Comparison of ENCODE assay signal across 8 cellular contexts in the genomic region with DNA sequence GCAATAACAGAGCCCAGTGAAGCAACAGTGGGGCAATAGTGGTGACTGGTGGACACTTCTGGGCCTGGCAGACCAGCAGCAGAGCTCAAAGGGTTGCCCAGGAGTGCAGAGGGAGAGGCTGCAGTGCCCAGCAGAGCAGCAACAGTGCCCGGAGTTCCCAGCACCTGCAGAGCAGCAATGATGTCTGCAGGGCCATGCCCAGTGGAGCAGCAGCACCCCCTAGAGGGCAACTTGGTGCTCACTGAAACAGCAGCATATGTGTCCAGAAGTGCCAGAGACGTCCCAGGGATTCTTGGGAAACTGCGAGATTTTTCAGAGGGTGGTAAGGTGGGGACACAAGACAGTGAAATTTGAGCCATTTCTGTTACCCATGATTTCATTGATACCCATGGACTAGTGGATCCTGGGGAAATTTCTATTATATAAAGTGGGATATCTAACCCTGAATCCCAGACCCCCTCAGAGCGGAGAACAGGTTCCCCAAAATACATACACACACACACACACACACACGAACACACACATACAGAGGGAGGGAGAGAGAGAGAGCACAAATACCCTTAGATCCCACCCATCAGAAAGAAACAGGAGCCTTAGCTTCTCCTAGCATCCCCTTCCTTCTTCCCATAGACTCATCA.
DNase-seq lines count a peak whose midpoint lies in the region; ATAC-seq and TF ChIP-seq lines count a peak whose summit lies in the region.

No MANE protein-coding gene starts in this region.

- no peaks in the 10 kb centered on the region for H3K36me3 Mint-ChIP-seq in CD8-positive, alpha-beta T cell
- no peaks in the 10 kb centered on the region for H3K36me3 Mint-ChIP-seq in activated CD8-positive, alpha-beta memory T cell treated with anti-CD3 and anti-CD28 coated beads, Interleukin-2, amount 10 ng/mL, durations not matched to agents 7 days and 5 days

- H3K27ac ChIP-seq in CD8-positive, alpha-beta T cell (ENCODE audit: low read depth, low read length) = no peak overlapping the region
- H3K27ac ChIP-seq in HCT116 (ENCODE audit: low read depth, low read length) (no peak overlapping the region), uterus (no peak overlapping the region)

- TF ChIP-seq CTCF in CD8-positive, alpha-beta T cell (IDR thresholded peaks at IDR 0.05) = no peak
- TF ChIP-seq CTCF in HCT116 (IDR thresholded peaks at IDR 0.05 in 2 of 3, conservative IDR thresholded peaks at IDR 0.05 in 1 of 3; ENCODE audit: borderline replicate concordance in 1 of 3, insufficient read depth in 1 of 3, low read depth in 2 of 3, low read length in 2 of 3) (peak; percentile 76 to 98 (median 94)), fibroblast of pulmonary artery (IDR thresholded peaks at IDR 0.05; ENCODE audit: low read length, missing control alignments) (peak; percentile 61), uterus (IDR thresholded peaks at IDR 0.05) (peak; percentile 42 to 52 (median 48))

- H3K9ac ChIP-seq in HCT116 (ENCODE audit: low read length) = no peak overlapping the region

- peak in 5 of 7 experiments; percentile 4 to 48 (median 37) for DNase-seq in CD8-positive, alpha-beta T cell
- DNase-seq in HCT116 (ENCODE audit: low read depth, low spot score) (peak; percentile 50), NCI-H510A treated with DMSO at 0.1 percent for 48 hours (lab: John Stamatoyannopoulos, UW) (peak; percentile 100), fibroblast of pulmonary artery (ENCODE audit: low read depth) (peak; percentile 26), non-pigmented ciliary epithelial cell (ENCODE audit: low read depth) (peak; percentile 4), uterus (peak; percentile 15 to 21)
- peak; percentile 70 for DNase-seq in activated CD8-positive, alpha-beta memory T cell treated with anti-CD3 and anti-CD28 coated beads, Interleukin-2, amount 10 ng/mL, durations not matched to agents 7 days and 5 days

- no peak overlapping the region for H2AFZ ChIP-seq in HCT116 (ENCODE audit: low read depth, low read length, poor library complexity, severe bottlenecking)

- H3K4me1 Mint-ChIP-seq in CD8-positive, alpha-beta T cell (ENCODE audit: low read depth) = no peaks in the 10 kb centered on the region
- H3K4me1 Mint-ChIP-seq in activated CD8-positive, alpha-beta memory T cell treated with anti-CD3 and anti-CD28 coated beads, Interleukin-2, amount 10 ng/mL, durations not matched to agents 7 days and 5 days = no peaks in the 10 kb centered on the region

- intact Hi-C loops in CD8-positive, alpha-beta T cell (cut with DNase I, micrococcal nuclease) = loop anchor here (1.0 to 10.0 kb wide), 2 partner anchors 963 to 965 kb away; no protein-coding TSS in a partner anchor
- intact Hi-C loops in HCT116 (cut with micrococcal nuclease) = loop anchor here (1.0 to 10.0 kb wide), 6 partner anchors 49 to 957 kb away; no protein-coding TSS in a partner anchor
- intact Hi-C loops in uterus (cut with DNase I; ENCODE audit: low total_unique reads) = no loop called here

- CTCF ChIA-PET in CD8-positive, alpha-beta T cell (lab: Charles Lee) = interaction anchor here (1.1 kb wide), 2 partner anchors 27 to 965 kb away, joined by 3 to 4 read pairs; no protein-coding TSS in a partner anchor
- CTCF ChIA-PET in HCT116 (lab: Charles Lee) = interaction anchor here (1.1 to 2.1 kb wide), 5 partner anchors 138 to 965 kb away, joined by 5 to 10 read pairs (median 6); no protein-coding TSS in a partner anchor
- CTCF ChIA-PET in activated CD8-positive, alpha-beta memory T cell treated with anti-CD3 and anti-CD28 coated beads, Interleukin-2, amount 10 ng/mL, durations not matched to agents 7 days and 5 days (lab: Charles Lee) = interaction anchor here (1.1 to 3.0 kb wide), 3 partner anchors 10 to 965 kb away, joined by 3 to 11 read pairs (median 9); no protein-coding TSS in a partner anchor

- no peaks in the 10 kb centered on the region for H3K4me1 ChIP-seq in CD8-positive, alpha-beta T cell (ENCODE audit: insufficient read depth, low read length)
- no peaks in the 10 kb centered on the region for H3K4me1 ChIP-seq in HCT116 (ENCODE audit: control insufficient read depth in 1 of 2, insufficient read depth in 2 of 2, low read length in 2 of 2)
- no peaks in the 10 kb centered on the region for H3K4me1 ChIP-seq in uterus

- ATAC-seq in CD8-positive, alpha-beta T cell = no peak
- ATAC-seq in HCT116 (peak; percentile 98), GM21786 (IDR thresholded peaks at IDR 0.05; ENCODE audit: unreplicated experiment) (no peak)
- ATAC-seq in activated CD8-positive, alpha-beta memory T cell treated with anti-CD3 and anti-CD28 coated beads, Interleukin-2, amount 10 ng/mL, durations not matched to agents 7 days and 5 days = peak; percentile 36

- POLR2A ChIA-PET in CD8-positive, alpha-beta T cell (lab: Charles Lee) = no interaction called here
- POLR2A ChIA-PET in HCT116 (lab: Charles Lee) = no interaction called here

- H3K27me3 Mint-ChIP-seq in CD8-positive, alpha-beta T cell (ENCODE audit: low read depth) = peaks cover 10% of the 10 kb centered on the region
- H3K27me3 Mint-ChIP-seq in activated CD8-positive, alpha-beta memory T cell treated with anti-CD3 and anti-CD28 coated beads, Interleukin-2, amount 10 ng/mL, durations not matched to agents 7 days and 5 days = peaks cover 12% of the 10 kb centered on the region

- no peaks in the 10 kb centered on the region for H3K27me3 ChIP-seq in CD8-positive, alpha-beta T cell (ENCODE audit: insufficient read depth, low read length)
- H3K27me3 ChIP-seq in HCT116 (ENCODE audit: insufficient read depth, low read length) (peaks cover 28% of the 10 kb centered on the region), uterus (no peaks in the 10 kb centered on the region)

- H3K9me3 Mint-ChIP-seq in CD8-positive, alpha-beta T cell = no peaks in the 10 kb centered on the region
- H3K9me3 Mint-ChIP-seq in activated CD8-positive, alpha-beta memory T cell treated with anti-CD3 and anti-CD28 coated beads, Interleukin-2, amount 10 ng/mL, durations not matched to agents 7 days and 5 days (ENCODE audit: low read depth) = no peaks in the 10 kb centered on the region

- TF ChIP-seq POLR2A in HCT116 (IDR thresholded peaks at IDR 0.05; ENCODE audit: borderline replicate concordance, extremely low read depth, insufficient read depth, insufficient read length) (no peak), uterus (IDR thresholded peaks at IDR 0.05) (no peak)

- H3K9me2 ChIP-seq in HCT116 (ENCODE audit: insufficient read depth) = no peaks in the 10 kb centered on the region

- H3K36me3 ChIP-seq in CD8-positive, alpha-beta T cell (ENCODE audit: insufficient read depth, low read length) = no peaks in the 10 kb centered on the region
- H3K36me3 ChIP-seq in HCT116 (ENCODE audit: control insufficient read depth in 1 of 2, insufficient read depth in 2 of 2, low read length in 2 of 2) (no peaks in the 10 kb centered on the region), uterus (no peaks in the 10 kb centered on the region)

- H3K27ac Mint-ChIP-seq in CD8-positive, alpha-beta T cell = no peak overlapping the region
- no peak overlapping the region for H3K27ac Mint-ChIP-seq in activated CD8-positive, alpha-beta memory T cell treated with anti-CD3 and anti-CD28 coated beads, Interleukin-2, amount 10 ng/mL, durations not matched to agents 7 days and 5 days

- H3K9me3 ChIP-seq in CD8-positive, alpha-beta T cell (ENCODE audit: low read length) = no peaks in the 10 kb centered on the region
- H3K9me3 ChIP-seq in HCT116 (ENCODE audit: control insufficient read depth in 1 of 2, insufficient read depth in 1 of 2, low read depth in 1 of 2, low read length in 2 of 2) (no peaks in the 10 kb centered on the region), uterus (no peaks in the 10 kb centered on the region)

- BruUV-seq in HCT116 (replicated peaks; lab: Mats Ljungman, UMichigan) = no TSS peak

- RAD21 ChIA-PET in HCT116 (lab: Charles Lee; ENCODE audit: low non-redundant PET in 1 of 2, low total read pairs in 2 of 2, uncharacterized antibody in 2 of 2, unreplicated experiment in 2 of 2) = interaction anchor here in 1 of 2 experiments (0.6 to 1.7 kb wide), 2 partner anchors 138 to 144 kb away, joined by 3 to 4 read pairs; no protein-coding TSS in a partner anchor

- no peak overlapping the region for H3K4me3 ChIP-seq in CD8-positive, alpha-beta T cell (ENCODE audit: low read depth, low read length)
- H3K4me3 ChIP-seq in HCT116 (replicated peaks in 1 of 2; ENCODE audit: low read depth in 1 of 2, low read length in 2 of 2) = no peak overlapping the region
- H3K4me3 ChIP-seq in fibroblast of pulmonary artery (replicated peaks; ENCODE audit: low read depth, low read length) = no peak overlapping the region
- H3K4me3 ChIP-seq in uterus = no peak overlapping the region

- no peak overlapping the region for H3K4me3 Mint-ChIP-seq in CD8-positive, alpha-beta T cell
- H3K4me3 Mint-ChIP-seq in activated CD8-positive, alpha-beta memory T cell treated with anti-CD3 and anti-CD28 coated beads, Interleukin-2, amount 10 ng/mL, durations not matched to agents 7 days and 5 days = no peak overlapping the region

- peak; percentile 90 for TF ChIP-seq RAD21 in HCT116 (IDR thresholded peaks at IDR 0.05; ENCODE audit: low read depth)

- no peaks in the 10 kb centered on the region for H3K79me2 ChIP-seq in HCT116 (ENCODE audit: insufficient read depth, low read length)

- H3K4me2 ChIP-seq in HCT116 (ENCODE audit: low read length) = no peak overlapping the region

- H4K20me1 ChIP-seq in HCT116 (ENCODE audit: insufficient read depth) = no peaks in the 10 kb centered on the region

TF ChIP-seq in HCT116, 20 proteins besides CTCF, POLR2A, EP300 and RAD21:
- TF ChIP-seq CBX3 (IDR thresholded peaks at IDR 0.05; ENCODE audit: low read depth) (0 out of 2 replicates have a peak, but pooled peaks have one; percentile 11), ZFX (IDR thresholded peaks at IDR 0.05) (no peak)

Comparison
In these comparisons a context has a peak if more than half of its experiments do, and no peak if none do; other contexts are left out.
1. ATAC-seq: peak in HCT116 (single experiment) and activated CD8-positive, alpha-beta memory T cell treated with anti-CD3 and anti-CD28 coated beads, Interleukin-2, amount 10 ng/mL, durations not matched to agents 7 days and 5 days (single experiment); none in CD8-positive, alpha-beta T cell (single experiment) and GM21786 (single experiment).
2. DNase-seq: peak in every context shown above with its lines; median percentile 100 in NCI-H510A treated with DMSO at 0.1 percent for 48 hours; 70 in activated CD8-positive, alpha-beta memory T cell treated with anti-CD3 and anti-CD28 coated beads, Interleukin-2, amount 10 ng/mL, durations not matched to agents 7 days and 5 days; 50 in HCT116; 37 in CD8-positive, alpha-beta T cell; 26 in fibroblast of pulmonary artery; 18 in uterus; 4 in non-pigmented ciliary epithelial cell.